ENCODE assay signal across 9 cellular contexts in the genomic region with DNA sequence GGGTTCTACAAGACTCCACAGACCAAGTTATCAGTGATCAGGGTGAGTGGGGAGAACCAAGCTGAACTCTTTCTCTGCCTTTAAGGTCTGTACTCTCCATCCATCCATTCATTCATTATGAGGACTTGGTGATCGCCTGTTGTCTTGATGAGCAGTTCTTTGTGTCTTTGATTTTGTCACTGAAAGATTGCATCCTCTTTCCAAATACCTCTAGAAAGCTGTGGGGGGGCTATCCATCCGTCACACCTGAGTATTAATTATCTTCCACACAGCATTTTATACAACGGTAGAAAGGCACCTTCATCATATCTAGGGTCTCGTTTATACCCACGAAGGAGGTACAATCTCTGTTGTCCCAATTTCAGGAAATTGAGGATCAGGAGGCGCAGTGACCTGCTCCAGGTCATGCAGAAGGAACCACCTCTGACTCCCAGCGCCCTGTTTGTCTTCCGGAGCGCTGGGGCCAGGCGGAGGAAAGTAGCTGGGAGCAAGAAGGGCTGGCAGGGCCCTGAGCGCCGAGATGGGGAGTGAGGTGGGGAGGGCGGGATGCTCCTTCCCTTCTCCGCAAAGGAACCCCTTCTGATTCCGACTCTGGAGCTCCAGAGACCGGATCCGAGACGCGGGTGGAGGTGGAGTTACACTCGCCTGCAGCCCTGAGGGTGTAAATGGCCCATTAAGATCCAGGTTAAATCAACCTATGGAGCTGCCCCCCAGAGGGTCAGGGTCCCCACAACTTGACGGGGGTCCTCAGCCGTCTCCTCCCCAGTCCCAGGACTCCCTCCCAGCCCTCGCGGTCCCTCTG. TPM values are rescaled to one million over a fixed set of nuclear protein-coding genes. Genes with fewer than 3 reads are reported as not detected.
A peak's percentile ranks its signal among the peaks of the same experiment; 100 is the strongest.
DNase-seq lines count a peak whose midpoint lies in the region; ATAC-seq and TF ChIP-seq lines count a peak whose summit lies in the region.
"Had no signal": no experiment of that assay in that cellular context is flagged by ENCODE, and none has a peak within 500 bp of the region (broad histone marks: within the 10 kb centered on the region; RNA-seq: fewer than 3 reads in every experiment).

No MANE protein-coding gene starts in this region.

- no peak overlapping the region for H3K27ac ChIP-seq in adrenal gland
- no peak overlapping the region for H3K27ac ChIP-seq in thymus (ENCODE audit: low read depth)
- H3K27ac ChIP-seq: HL-60 had no signal

- WGBS in adrenal gland, 4 donors: 13 to 32% (median 17%) methylated on average over 10 to 24 of the region's 24 CpGs
- WGBS in thymus: 22% methylated on average over 24 of the region's 24 CpGs

- DNase-seq in AG04449 (ENCODE audit: low read depth, low spot score) (no peak), adrenal gland (peak in 4 of 7 donors; percentile 47 to 69 (median 50)), left lobe of liver (ENCODE audit: low spot score) (no peak), COLO668 (lab: John Stamatoyannopoulos, UW; ENCODE audit: unreplicated experiment) (no peak)
- no peak for DNase-seq in stimulated activated CD4-positive, alpha-beta T cell treated with anti-CD3 and anti-CD28 coated beads, Interleukin-4, amount 100 ng/mL, for 4 hours

- H3K4me3 ChIP-seq in AG04449 (ENCODE audit: low read depth, low read length) (peak overlapping the region; percentile 65), adrenal gland (peak overlapping the region in 2 of 4 donors; percentile 28 to 68), thymus (ENCODE audit: low read length) (peak overlapping the region; percentile 77)

- H3K36me3 ChIP-seq in adrenal gland (replicated peaks in 1 of 2): no peaks in the 10 kb centered on the region
- H3K36me3 ChIP-seq in thymus (ENCODE audit: control insufficient read depth, insufficient read depth): no peaks in the 10 kb centered on the region

- CTCF ChIA-PET in AG04449 (lab: Yijun Ruan, JAX): interaction anchor here (1.2 to 5.3 kb wide), 4 partner anchors 13 to 206 kb away, joined by 3 to 49 read pairs (median 4); no protein-coding TSS in a partner anchor

- H3K4me1 ChIP-seq in adrenal gland (replicated peaks in 1 of 2): peaks cover 7 to 16% of the 10 kb centered on the region in 2 donors
- H3K4me1 ChIP-seq in thymus (ENCODE audit: control insufficient read depth, insufficient read depth, low read length): peaks cover 11% of the 10 kb centered on the region

- intact Hi-C loops in adrenal gland (cut with DNase I): no loop called here

- H3K9me3 ChIP-seq in adrenal gland (replicated peaks in 1 of 3): no peaks in the 10 kb centered on the region
- no peaks in the 10 kb centered on the region for H3K9me3 ChIP-seq in thymus (ENCODE audit: control insufficient read depth)

- ATAC-seq in GM18909 (IDR thresholded peaks at IDR 0.05; ENCODE audit: poor library complexity, unreplicated experiment) (peak; percentile 45), HG03139 (IDR thresholded peaks at IDR 0.05; ENCODE audit: unreplicated experiment) (peak; percentile 30), left lobe of liver (peak; percentile 62)

- TF ChIP-seq CTCF in AG04449 (IDR thresholded peaks at IDR 0.05; ENCODE audit: insufficient read depth, low read length, missing control alignments) (no peak), adrenal gland (IDR thresholded peaks at IDR 0.05) (no peak)

- H3K27me3 ChIP-seq in adrenal gland: no peaks in the 10 kb centered on the region
- H3K27me3 ChIP-seq in thymus (ENCODE audit: control insufficient read depth, insufficient read depth): no peaks in the 10 kb centered on the region

- POLR2A ChIA-PET in AG04449 (lab: Yijun Ruan, JAX): no interaction called here

- no peak for TF ChIP-seq POLR2A in adrenal gland (IDR thresholded peaks at IDR 0.05)

RNA-seq across cellular contexts. Expression of gene ABAT, which starts 0.6 kb away (rescaled TPM):
- 10 to 100 TPM; 22.5 to 55.0 (median 28.5) TPM for total RNA-seq in adrenal gland
- polyA plus RNA-seq in adrenal gland: 10 to 100 TPM; 12.1 to 37.4 (median 26.1) TPM
- 378 TPM for total RNA-seq in left lobe of liver
- polyA plus RNA-seq in thymus: 8.6 TPM

RNA-seq across cellular contexts. Expression of gene METTL22, which starts 52.3 kb away (rescaled TPM):
- total RNA-seq in adrenal gland (10 to 100 TPM in 7 of 8 donors, 1 to 10 TPM in 1; 8.4 to 38.9 (median 22.3) TPM), left lobe of liver (14.9 TPM)
- polyA plus RNA-seq in adrenal gland (10 to 100 TPM; 19.7 to 67.1 (median 41.6) TPM), thymus (27.5 TPM)

Comparison
In these comparisons a context has a peak if more than half of its experiments do, and no peak if none do; other contexts are left out.
1. DNase-seq: peak in adrenal gland (4 of 7); none in AG04449 (single experiment), left lobe of liver (single experiment), stimulated activated CD4-positive, alpha-beta T cell treated with anti-CD3 and anti-CD28 coated beads, Interleukin-4, amount 100 ng/mL, for 4 hours (0 of 2) and COLO668 (single experiment).
2. Peak in every context shown above with its lines, with median percentiles within 50 percentile points of each other: ATAC-seq.